ENCODE assay signal across 8 cellular contexts in genomic region chr1:13700521-13701273, GRCh38. TPM values are rescaled to one million over a fixed set of nuclear protein-coding genes. Genes with fewer than 3 reads are reported as not detected.
DNase-seq lines count a peak whose midpoint lies in the region; ATAC-seq, FAIRE-seq and TF ChIP-seq lines count a peak whose summit lies in the region.

No MANE protein-coding gene starts in this region.

- H3K9me3 Mint-ChIP-seq in activated CD4-positive, alpha-beta T cell treated with anti-CD3 and anti-CD28 coated beads for 36 hours (ENCODE audit: low read depth) = peaks cover 8% of the 10 kb centered on the region

- TF ChIP-seq CTCF in HL-60 (IDR thresholded peaks at IDR 0.05; ENCODE audit: insufficient read depth, low read length) = no peak
- TF ChIP-seq CTCF in dorsolateral prefrontal cortex (IDR thresholded peaks at IDR 0.05 in 54 of 56, conservative IDR thresholded peaks at IDR 0.05 in 2 of 56; ENCODE audit: low read depth in 1 of 56, partially characterized antibody in 56 of 56) = peak in 1 of 56 donors; percentile 19

- H3K4me3 Mint-ChIP-seq in activated CD4-positive, alpha-beta T cell treated with anti-CD3 and anti-CD28 coated beads for 36 hours = peak overlapping the region; percentile 94

- H3K4me1 Mint-ChIP-seq in activated CD4-positive, alpha-beta T cell treated with anti-CD3 and anti-CD28 coated beads for 36 hours = peaks cover 47% of the 10 kb centered on the region

- peak overlapping the region; percentile 98 for H3K27ac Mint-ChIP-seq in activated CD4-positive, alpha-beta T cell treated with anti-CD3 and anti-CD28 coated beads for 36 hours

- no peaks in the 10 kb centered on the region for H3K27me3 Mint-ChIP-seq in activated CD4-positive, alpha-beta T cell treated with anti-CD3 and anti-CD28 coated beads for 36 hours

- POLR2A ChIA-PET in activated CD4-positive, alpha-beta T cell treated with anti-CD3 and anti-CD28 coated beads for 36 hours (lab: Charles Lee) = no interaction called here

- FAIRE-seq in GM19239 (lab: Jason Lieb, UNC) = no peak

- no peaks in the 10 kb centered on the region for H3K27me3 ChIP-seq in HL-60 (ENCODE audit: insufficient read depth, poor library complexity, severe bottlenecking)
- H3K27me3 ChIP-seq in dorsolateral prefrontal cortex = no peaks in the 10 kb centered on the region

- ATAC-seq in activated CD4-positive, alpha-beta T cell treated with anti-CD3 and anti-CD28 coated beads for 36 hours = peak; percentile 33
- no peak for ATAC-seq in HG03565 (IDR thresholded peaks at IDR 0.05; ENCODE audit: unreplicated experiment)

- CTCF ChIA-PET in activated CD4-positive, alpha-beta T cell treated with anti-CD3 and anti-CD28 coated beads for 36 hours (lab: Charles Lee) = interaction anchor here (3.2 kb wide), 1 partner anchor 25 kb away, joined by 19 read pairs; no protein-coding TSS in a partner anchor

- H3K36me3 Mint-ChIP-seq in activated CD4-positive, alpha-beta T cell treated with anti-CD3 and anti-CD28 coated beads for 36 hours (ENCODE audit: low read depth) = peaks cover 13% of the 10 kb centered on the region

- intact Hi-C loops in activated CD4-positive, alpha-beta T cell treated with anti-CD3 and anti-CD28 coated beads for 36 hours (cut with DNase I, micrococcal nuclease) = loop anchor here (1.0 to 10.0 kb wide), 5 partner anchors 31 to 1984 kb away; partner anchors contain the start of genes DDI2 (in 1 of the 2) and PLEKHM2 (in 1 of the 2)
- intact Hi-C loops in dorsolateral prefrontal cortex (cut with DNase I) = loop anchor here (2.0 to 5.0 kb wide), 2 partner anchors 47 to 48 kb away; no protein-coding TSS in a partner anchor

- peak overlapping the region; percentile 77 for H3K27ac ChIP-seq in HL-60 (replicated peaks)
- peak overlapping the region in 58 of 59 donors; percentile 19 to 98 (median 90) for H3K27ac ChIP-seq in dorsolateral prefrontal cortex

- DNase-seq in AG08396 (ENCODE audit: low spot score) (peak; percentile 66), GM19239 (ENCODE audit: insufficient read length, low spot score) (peak; percentile 64), HL-60 (ENCODE audit: low read depth in 1 of 2, low spot score in 1 of 2) (peak in 1 of 2 experiments; percentile 39), dorsolateral prefrontal cortex (peak in 8 of 10 donors; percentile 34 to 69 (median 40)), medulla oblongata (ENCODE audit: extremely low spot score) (peak; percentile 64)
- DNase-seq in activated CD4-positive, alpha-beta T cell treated with anti-CD3 and anti-CD28 coated beads for 36 hours = peak; percentile 62
- peak in 2 of 3 experiments; percentile 9 to 23 for DNase-seq in stimulated activated CD4-positive, alpha-beta T cell treated with anti-CD3 and anti-CD28 coated beads, TNF-alpha, amount 100 ng/mL, for 4 hours (ENCODE audit: low read depth in 3 of 3)

- H3K4me3 ChIP-seq in HL-60 (replicated peaks; ENCODE audit: insufficient read depth, low read length) = peak overlapping the region; percentile 59
- peak overlapping the region; percentile 58 to 96 (median 81) for H3K4me3 ChIP-seq in dorsolateral prefrontal cortex

RNA-seq across cellular contexts. Expression of gene PRDM2, which starts 0.7 kb away (rescaled TPM):
- 10 to 100 TPM; 36.2 to 46.7 TPM for total RNA-seq in activated CD4-positive, alpha-beta T cell treated with anti-CD3 and anti-CD28 coated beads for 36 hours
- total RNA-seq in dorsolateral prefrontal cortex = 100 to 1,000 TPM in 114 of 120 experiments, 10 to 100 TPM in 6; 86.9 to 190 (median 133) TPM
